ENCODE assay signal across 11 cellular contexts in genomic region chr2:135962401-135963138, GRCh38. TPM values are rescaled to one million over a fixed set of nuclear protein-coding genes. Genes with fewer than 3 reads are reported as not detected.
A peak's percentile ranks its signal among the peaks of the same experiment; 100 is the strongest.
DNase-seq lines count a peak whose midpoint lies in the region; ATAC-seq, FAIRE-seq and TF ChIP-seq lines count a peak whose summit lies in the region.
"Had no signal": no experiment of that assay in that cellular context is flagged by ENCODE, and none has a peak within 500 bp of the region (broad histone marks: within the 10 kb centered on the region; RNA-seq: fewer than 3 reads in every experiment).

No MANE protein-coding gene starts in this region.

- H3K9me3 Mint-ChIP-seq in GM23338, result no peaks in the 10 kb centered on the region

- H3K9ac ChIP-seq in iPS-18a (ENCODE audit: low read length), result no peak overlapping the region

- H3K4me3 Mint-ChIP-seq in GM23338, result no peak overlapping the region; the same call in 2 of the 3 replicates

- peaks cover 40% of the 10 kb centered on the region for H3K4me1 ChIP-seq in GM23338 (ENCODE audit: insufficient read depth)
- H3K4me1 ChIP-seq in iPS-18a (ENCODE audit: control insufficient read depth, low read depth, low read length), result peaks cover 30% of the 10 kb centered on the region
- peaks cover 5% of the 10 kb centered on the region for H3K4me1 ChIP-seq in psoas muscle

- TF ChIP-seq CTCF in GM23338 (conservative IDR thresholded peaks at IDR 0.05; ENCODE audit: low read depth in 2 of 2) (no peak), psoas muscle (IDR thresholded peaks at IDR 0.05) (no peak)

- peaks cover 55% of the 10 kb centered on the region for H3K79me2 ChIP-seq in GM23338 (replicated peaks; ENCODE audit: insufficient read depth)

- H3K36me3 Mint-ChIP-seq in GM23338 (ENCODE audit: low read depth), result peaks cover 5% of the 10 kb centered on the region; the same call in 2 of the 3 replicates

- H3K4me3 ChIP-seq in GM23338 (no peak overlapping the region), iPS-18a (ENCODE audit: low read length) (peak overlapping the region; percentile 6), psoas muscle (no peak overlapping the region)
- H3K4me3 ChIP-seq: thoracic aorta had no signal

- no peaks in the 10 kb centered on the region for H3K9me2 ChIP-seq in GM23338 (ENCODE audit: insufficient read depth)

- ATAC-seq in GM23338 (no peak), psoas muscle (no peak), HG03097 (IDR thresholded peaks at IDR 0.05; ENCODE audit: low FRiP score, unreplicated experiment) (no peak)
- ATAC-seq: left ventricle myocardium superior had no signal

- H3K27me3 ChIP-seq in GM23338 (ENCODE audit: insufficient read depth), result no peaks in the 10 kb centered on the region
- H3K27me3 ChIP-seq in iPS-18a (ENCODE audit: control insufficient read depth, insufficient read depth, low read length), result no peaks in the 10 kb centered on the region
- H3K27me3 ChIP-seq in psoas muscle (ENCODE audit: insufficient read depth in 3 of 3, low read length in 2 of 3), result no peaks in the 10 kb centered on the region

- H3K4me2 ChIP-seq in GM23338, result peak overlapping the region; percentile 21

- H3K4me1 Mint-ChIP-seq in GM23338, result peaks cover 43% of the 10 kb centered on the region

- intact Hi-C loops in psoas muscle (cut with DNase I), result no loop called here

- H3F3A ChIP-seq in GM23338 (replicated peaks; ENCODE audit: low read depth), result no peaks in the 10 kb centered on the region

- no peak for DNase-seq in GM18507 (ENCODE audit: extremely low spot score, insufficient read length, low read depth)
- no peak for DNase-seq in GM23338 (ENCODE audit: low spot score)
- peak; percentile 29 for DNase-seq in NCI-H69 (lab: John Stamatoyannopoulos, UW)
- no peak for DNase-seq in psoas muscle
- no peak for DNase-seq in NCI-H2196 (lab: John Stamatoyannopoulos, UW; ENCODE audit: unreplicated experiment)
- no peak for DNase-seq in AG20443 (ENCODE audit: low spot score)
- DNase-seq: left ventricle myocardium superior had no signal

- no peaks in the 10 kb centered on the region for H4K20me1 ChIP-seq in GM23338 (replicated peaks; ENCODE audit: insufficient read depth)

- peak overlapping the region; percentile 82; the same call in 1 of the 2 replicates for H3K27ac Mint-ChIP-seq in GM23338

- H3K36me3 ChIP-seq in GM23338 (ENCODE audit: insufficient read depth) (no peaks in the 10 kb centered on the region), iPS-18a (ENCODE audit: control insufficient read depth, low read depth, low read length) (no peaks in the 10 kb centered on the region), psoas muscle (ENCODE audit: insufficient read depth in 1 of 2, low read depth in 1 of 2) (peaks cover 0 to 16% of the 10 kb centered on the region in 2 donors)
- H3K36me3 ChIP-seq: thoracic aorta had no signal

- H3K27me3 Mint-ChIP-seq in GM23338 (ENCODE audit: insufficient read depth, low read depth, poor library complexity), result peaks cover 2% of the 10 kb centered on the region

- no peak overlapping the region for H2AFZ ChIP-seq in GM23338

- peak; percentile 50 for FAIRE-seq in GM18507 (lab: Jason Lieb, UNC)
- FAIRE-seq: endothelial cell of umbilical vein had no signal

- H3K9me3 ChIP-seq in iPS-18a (ENCODE audit: control insufficient read depth, low read depth, low read length), result no peaks in the 10 kb centered on the region
- no peaks in the 10 kb centered on the region for H3K9me3 ChIP-seq in psoas muscle
- H3K9me3 ChIP-seq: thoracic aorta had no signal

- 55 to 68% (median 58%) methylated on average over 4 of the region's 4 CpGs for WGBS in psoas muscle, 3 donors

- H3K27ac ChIP-seq in GM23338 (ENCODE audit: low read depth) (peak overlapping the region; percentile 87), iPS-18a (ENCODE audit: low read length) (no peak overlapping the region), psoas muscle (no peak overlapping the region)
- H3K27ac ChIP-seq: thoracic aorta had no signal

TF ChIP-seq in GM23338, 12 proteins besides CTCF, POLR2A, EP300 and RAD21:
- TF ChIP-seq ZNF462 (CRISPR knock-in tag; IDR thresholded peaks at IDR 0.05), result no peak
- no peak for TF ChIP-seq ZNF114 (CRISPR knock-in tag; IDR thresholded peaks at IDR 0.05)
- TF ChIP-seq ETS1 (IDR thresholded peaks at IDR 0.05), result no peak
- TF ChIP-seq STAT1 (IDR thresholded peaks at IDR 0.05; ENCODE audit: unreplicated experiment), result no peak
- no peak for TF ChIP-seq POLR2AphosphoS5 (IDR thresholded peaks at IDR 0.05; ENCODE audit: low read depth)
- TF ChIP-seq EZH2phosphoT487 (IDR thresholded peaks at IDR 0.05; ENCODE audit: unreplicated experiment), result no peak
- TF ChIP-seq JUNB (IDR thresholded peaks at IDR 0.05; ENCODE audit: unreplicated experiment), result no peak
- TF ChIP-seq ZNF331 (CRISPR knock-in tag; IDR thresholded peaks at IDR 0.05; ENCODE audit: low read depth), result no peak
- TF ChIP-seq EZH2 (IDR thresholded peaks at IDR 0.05; ENCODE audit: low read depth, unreplicated experiment), result no peak
- TF ChIP-seq NANOG (IDR thresholded peaks at IDR 0.05; ENCODE audit: borderline replicate concordance), result no peak

RNA-seq across cellular contexts. Expression of gene DARS1, which starts 22.9 kb away (rescaled TPM):
- total RNA-seq in GM23338 (2014; rRNA removed; shearing (Covaris generic)), result 115 and 145 TPM in 2 replicates
- 148 and 165 TPM in 2 replicates for polyA plus RNA-seq in GM23338 (2016; fragmentation: Nextera tagmentation; extraction: Ambion mirVana)
- total RNA-seq in psoas muscle, result 10 to 100 TPM; 61.8 to 89.7 (median 73.4) TPM
- polyA plus RNA-seq in psoas muscle, result 10 to 100 TPM; 54.2 to 81.2 (median 73.5) TPM
